Comparison of ENCODE assay signal across 21 cellular contexts in the genomic region with DNA sequence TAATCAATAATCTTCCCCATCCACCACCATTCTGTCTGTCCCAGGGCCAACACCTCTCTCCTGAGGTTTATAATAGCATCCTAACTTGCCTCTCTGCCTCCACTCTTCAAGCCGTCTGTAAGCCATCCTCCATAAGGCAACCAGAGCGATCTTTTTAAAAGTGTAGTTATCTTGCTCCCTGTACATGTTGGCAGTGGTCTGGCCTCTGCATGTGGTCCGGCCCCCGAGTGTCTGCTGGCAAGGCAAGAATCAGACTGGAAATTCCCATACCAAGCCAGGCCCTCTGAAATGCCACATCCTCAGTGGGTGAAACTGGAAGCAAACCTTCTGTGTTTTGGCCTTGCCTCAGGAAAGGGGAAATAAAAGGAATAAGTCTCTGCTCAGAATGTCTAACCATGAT. TPM values are rescaled to one million over a fixed set of nuclear protein-coding genes. Genes with fewer than 3 reads are reported as not detected.
DNase-seq lines count a peak whose midpoint lies in the region; ATAC-seq and TF ChIP-seq lines count a peak whose summit lies in the region.
"Had no signal": no experiment of that assay in that cellular context is flagged by ENCODE, and none has a peak within 500 bp of the region (broad histone marks: within the 10 kb centered on the region; RNA-seq: fewer than 3 reads in every experiment).

No MANE protein-coding gene starts in this region.

- TF ChIP-seq CTCF in coronary artery (IDR thresholded peaks at IDR 0.05) (no peak), smooth muscle cell (IDR thresholded peaks at IDR 0.05; ENCODE audit: borderline replicate concordance, insufficient read depth, poor library complexity, severe bottlenecking) (no peak)

- H3F3A ChIP-seq in GM23248 (ENCODE audit: insufficient read depth) (peaks cover 6% of the 10 kb centered on the region; the same call in 1 of the 2 replicates), smooth muscle cell (ENCODE audit: low read depth) (peaks cover 4% of the 10 kb centered on the region)

- no peak overlapping the region for H3K4me2 ChIP-seq in GM23248 (ENCODE audit: unreplicated experiment)
- H3K4me2 ChIP-seq in smooth muscle cell, result peak overlapping the region; percentile 18

- 0 out of 2 replicates have a peak overlapping the region, but pooled peaks have one; percentile 3 for H3K9ac ChIP-seq in GM23248
- no peak overlapping the region for H3K9ac ChIP-seq in smooth muscle cell (ENCODE audit: low read depth)

- intact Hi-C loops in sciatic nerve (cut with DNase I), result no loop called here

- in situ Hi-C loops in GM23248 (cut with MboI), result no loop called here

- H3K27ac ChIP-seq in GM23248, result no peak overlapping the region
- peak overlapping the region; percentile 85 to 93 for H3K27ac ChIP-seq in coronary artery
- no peak overlapping the region for H3K27ac ChIP-seq in smooth muscle cell (ENCODE audit: low read depth)
- H3K27ac ChIP-seq: C4-2B, lower lobe of right lung, vagina had no signal

- H3K27me3 ChIP-seq in GM23248 (replicated peaks; ENCODE audit: insufficient read depth) (no peaks in the 10 kb centered on the region), smooth muscle cell (ENCODE audit: low read depth) (no peaks in the 10 kb centered on the region)
- H3K27me3 ChIP-seq: vagina had no signal

- H3K4me1 ChIP-seq in GM23248 (ENCODE audit: insufficient read depth) (peaks cover 17% of the 10 kb centered on the region), smooth muscle cell (ENCODE audit: low read depth) (no peaks in the 10 kb centered on the region)

- H2AFZ ChIP-seq in GM23248, result no peak overlapping the region
- H2AFZ ChIP-seq in smooth muscle cell (ENCODE audit: low read depth), result no peak overlapping the region

- no peaks in the 10 kb centered on the region for H3K36me3 ChIP-seq in GM23248 (ENCODE audit: low read depth)
- no peaks in the 10 kb centered on the region for H3K36me3 ChIP-seq in smooth muscle cell (ENCODE audit: low read depth)
- H3K36me3 ChIP-seq: lower lobe of right lung, vagina had no signal

- no peaks in the 10 kb centered on the region for H3K9me2 ChIP-seq in GM23248 (ENCODE audit: insufficient read depth)

- WGBS in GM23248 (ENCODE audit: low coverage in 1 of 2, low lambda C conversion rate in 2 of 2, missing lambda C conversion rate in 2 of 2), 2 experiments, result 36 to 39% methylated on average over 4 of the region's 4 CpGs
- WGBS in smooth muscle cell (ENCODE audit: low lambda C conversion rate), result 57% methylated on average over 4 of the region's 4 CpGs

- H4K20me1 ChIP-seq in GM23248 (ENCODE audit: insufficient read depth), result no peaks in the 10 kb centered on the region
- H4K20me1 ChIP-seq in smooth muscle cell (ENCODE audit: low read depth), result peaks cover 47% of the 10 kb centered on the region

- H3K4me3 ChIP-seq in GM23248 (no peak overlapping the region), coronary artery (peak overlapping the region; percentile 37), smooth muscle cell (no peak overlapping the region)
- H3K4me3 ChIP-seq: lower lobe of right lung, vagina had no signal

- peaks cover 5% of the 10 kb centered on the region for H3K9me3 ChIP-seq in GM23248 (ENCODE audit: low read depth)
- H3K9me3 ChIP-seq in smooth muscle cell (replicated peaks; ENCODE audit: low read depth), result peaks cover 11% of the 10 kb centered on the region
- H3K9me3 ChIP-seq: vagina had no signal

- no peak for DNase-seq in GM23248
- DNase-seq in coronary artery (ENCODE audit: low spot score), result no peak
- DNase-seq in islet precursor cell, result peak; percentile 21
- no peak for DNase-seq in smooth muscle cell (lab: John Stamatoyannopoulos, UW; ENCODE audit: unreplicated experiment)
- no peak for DNase-seq in sciatic nerve (ENCODE audit: low spot score)
- DNase-seq in activated naive CD4-positive, alpha-beta T cell treated with anti-CD3 and anti-CD28 coated beads, Interleukin-2, amount 50 U/mL, for 16 hours, result no peak
- no peak for DNase-seq in NCI-H2029 treated with DMSO at 0.1 percent for 48 hours (lab: John Stamatoyannopoulos, UW)
- DNase-seq in AG08395 (ENCODE audit: low spot score), result no peak
- DNase-seq: activated B cell treated with CpG ODN at 0.5 μM for 24 hours; activated CD4-positive, alpha-beta memory T cell treated with anti-CD3 and anti-CD28 coated beads, Interleukin-2, amount 10 ng/mL, durations not matched to agents 7 days and 5 days; activated naive CD4-positive, alpha-beta T cell treated with Interleukin-2 at 50 U/mL for 16 hours; activated T-cell treated with anti-CD3 and anti-CD28 coated beads, Interleukin-2, amount 50 U/mL, for 24 hours; amygdala; cerebellar nuclear complex; lower lobe of right lung; NCI-H1092 treated with DMSO at 0.1 percent for 48 hours; NCI-H2081 treated with DMSO at 0.1 percent for 48 hours; stimulated activated CD4-positive, alpha-beta T cell treated with anti-CD3 and anti-CD28 coated beads, Interleukin-4, amount 100 ng/mL, for 4 hours; T-helper 9 cell had no signal

- ATAC-seq in sciatic nerve, result no peak
- ATAC-seq: lower lobe of right lung had no signal

- peaks cover 93% of the 10 kb centered on the region for H3K79me2 ChIP-seq in GM23248 (ENCODE audit: insufficient read depth)
- peaks cover 3% of the 10 kb centered on the region for H3K79me2 ChIP-seq in smooth muscle cell (ENCODE audit: low read depth)

RNA-seq across cellular contexts. Expression of a gene that starts 17.0 kb away (rescaled TPM):
- 6.3 and 6.4 TPM in 2 replicates for total RNA-seq in GM23248 (2014; rRNA removed; shearing (Covaris generic))
- 5.0 and 5.1 TPM in 2 replicates for polyA plus RNA-seq in GM23248 (2016; fragmentation: Nextera tagmentation; extraction: Ambion mirVana)
- total RNA-seq in smooth muscle cell, result 2.6 and 3.4 TPM in 2 replicates
- polyA plus RNA-seq in smooth muscle cell, result 3.7 and 4.4 TPM in 2 replicates
- 14.2 TPM for total RNA-seq in sciatic nerve

Comparison
In these comparisons a context has a peak if more than half of its experiments do, and no peak if none do; other contexts are left out.
1. H3K27ac ChIP-seq: peak in coronary artery (2 of 2); none in GM23248 (single experiment) and smooth muscle cell (single experiment).